8 cellular contexts compared by ENCODE assay signal in genomic region chr6:63571883-63572732, GRCh38. TPM values are rescaled to one million over a fixed set of nuclear protein-coding genes. Genes with fewer than 3 reads are reported as not detected.
A peak's percentile ranks its signal among the peaks of the same experiment; 100 is the strongest.
DNase-seq lines count a peak whose midpoint lies in the region; ATAC-seq and TF ChIP-seq lines count a peak whose summit lies in the region.

LOC128125822 (plus strand) TSS chr6:63572480.
PTP4A1 (plus strand) TSS chr6:63572480; CDS start chr6:63576881, 4,401 bp downstream.

- TF ChIP-seq CTCF in SK-N-SH (IDR thresholded peaks at IDR 0.05): no peak

- 5% methylated on average over 39 of the region's 77 CpGs for WGBS in SK-N-SH (ENCODE audit: low lambda C conversion rate)

- CTCF ChIA-PET in SK-N-SH (lab: Yijun Ruan, JAX): no interaction called here

- H3K27ac Mint-ChIP-seq in activated naive CD4-positive, alpha-beta T cell treated with anti-CD3 and anti-CD28 coated beads, Interleukin-2, amount 50 U/mL, for 24 hours: peak within 1 kb of the TSS; percentile 96

- peak; percentile 90 for ATAC-seq in HG02571 (IDR thresholded peaks at IDR 0.05; ENCODE audit: unreplicated experiment)

- DNase-seq in GM04504 (ENCODE audit: low read depth) (peak; percentile 91), NCI-H1048 (lab: John Stamatoyannopoulos, UW) (peak; percentile 91), SK-N-SH (peak; percentile 94), glomerular endothelial cell (ENCODE audit: extremely low read depth, low read depth, low spot score) (peak; percentile 56), occipital lobe (lab: John Stamatoyannopoulos, UW) (peak; percentile 98)

- no peaks in the 10 kb centered on the region for H3K27me3 ChIP-seq in SK-N-SH (ENCODE audit: insufficient read depth)

- H3K4me3 ChIP-seq in SK-N-SH (ENCODE audit: low read depth in 2 of 2, low read length in 1 of 2): peak within 1 kb of the TSS; percentile 72 to 95

- peak within 1 kb of the TSS; percentile 97 for H3K4me3 Mint-ChIP-seq in activated naive CD4-positive, alpha-beta T cell treated with anti-CD3 and anti-CD28 coated beads, Interleukin-2, amount 50 U/mL, for 24 hours

- H3K4me2 ChIP-seq in SK-N-SH: peak within 1 kb of the TSS; percentile 80

- no peaks in the 10 kb centered on the region for H3K9me3 Mint-ChIP-seq in activated naive CD4-positive, alpha-beta T cell treated with anti-CD3 and anti-CD28 coated beads, Interleukin-2, amount 50 U/mL, for 24 hours

- H3K9me2 ChIP-seq in SK-N-SH: no peaks in the 10 kb centered on the region

- H3K9me3 ChIP-seq in SK-N-SH: no peaks in the 10 kb centered on the region

- peaks cover 11% of the 10 kb centered on the region for H3K36me3 Mint-ChIP-seq in activated naive CD4-positive, alpha-beta T cell treated with anti-CD3 and anti-CD28 coated beads, Interleukin-2, amount 50 U/mL, for 24 hours

- peak in 1 of 2 experiments; percentile 31; a peak in 2 of 4 replicates for TF ChIP-seq EP300 in SK-N-SH (IDR thresholded peaks at IDR 0.05; ENCODE audit: borderline replicate concordance in 1 of 2, low read depth in 1 of 2, low read length in 1 of 2)

- peaks cover 5% of the 10 kb centered on the region for H3F3A ChIP-seq in SK-N-SH (replicated peaks; ENCODE audit: insufficient read depth)

- H3K36me3 ChIP-seq in SK-N-SH (replicated peaks in 1 of 2; ENCODE audit: control insufficient read depth in 1 of 2, insufficient read depth in 2 of 2, low read length in 1 of 2): peaks cover 9 to 12% of the 10 kb centered on the region in 2 experiments

- H3K27ac ChIP-seq in SK-N-SH (ENCODE audit: low read depth in 2 of 2, low read length in 1 of 2) (peak within 1 kb of the TSS; percentile 89 to 98), temporal lobe (ENCODE audit: low read depth, low read length) (peak within 1 kb of the TSS; percentile 85)

- peak within 1 kb of the TSS; percentile 97 for H3K9ac ChIP-seq in SK-N-SH

- peak within 1 kb of the TSS; percentile 90 for H2AFZ ChIP-seq in SK-N-SH (ENCODE audit: low read depth)

- H3K4me1 ChIP-seq in SK-N-SH (ENCODE audit: control insufficient read depth in 1 of 2, insufficient read depth in 2 of 2, low read depth in 1 of 2, low read length in 1 of 2): peaks cover 0 to 5% of the 10 kb centered on the region in 2 experiments; a peak in 3 of 4 replicates

- no peaks in the 10 kb centered on the region for H3K27me3 Mint-ChIP-seq in activated naive CD4-positive, alpha-beta T cell treated with anti-CD3 and anti-CD28 coated beads, Interleukin-2, amount 50 U/mL, for 24 hours

- POLR2A ChIA-PET in SK-N-SH (lab: Yijun Ruan, JAX): no interaction called here

- no peak; the same call in 1 of the 2 replicates for TF ChIP-seq RAD21 in SK-N-SH (IDR thresholded peaks at IDR 0.05; ENCODE audit: low read length)

- peaks cover 36% of the 10 kb centered on the region for H3K4me1 Mint-ChIP-seq in activated naive CD4-positive, alpha-beta T cell treated with anti-CD3 and anti-CD28 coated beads, Interleukin-2, amount 50 U/mL, for 24 hours

- peaks cover 26% of the 10 kb centered on the region for H4K20me1 ChIP-seq in SK-N-SH (ENCODE audit: insufficient read depth)

- peaks cover 48% of the 10 kb centered on the region for H3K79me2 ChIP-seq in SK-N-SH (ENCODE audit: insufficient read depth)

TF ChIP-seq in SK-N-SH, 30 proteins besides CTCF, POLR2A, EP300 and RAD21:
- TF ChIP-seq RXRA (IDR thresholded peaks at IDR 0.05; ENCODE audit: borderline replicate concordance, low read depth) (no peak), POLR2AphosphoS5 (IDR thresholded peaks at IDR 0.05; ENCODE audit: low read depth, low read length) (peak; percentile 84), MXI1 (IDR thresholded peaks at IDR 0.05; ENCODE audit: low read depth, low read length) (peak; percentile 73; the same call in 1 of the 2 replicates), YY1 (IDR thresholded peaks at IDR 0.05; ENCODE audit: low read depth) (no peak), RFX5 (IDR thresholded peaks at IDR 0.05; ENCODE audit: low read length) (peak; percentile 89), TAF1 (IDR thresholded peaks at IDR 0.05; ENCODE audit: borderline replicate concordance, low read depth, low read length) (peak; percentile 89), SMC3 (IDR thresholded peaks at IDR 0.05; ENCODE audit: low read depth, low read length) (0 out of 2 replicates have a peak, but pooled peaks have one; percentile 2), NFIC (IDR thresholded peaks at IDR 0.05; ENCODE audit: borderline replicate concordance) (0 out of 2 replicates have a peak, but pooled peaks have one; percentile 4)
- TF ChIP-seq, protein P1, sequence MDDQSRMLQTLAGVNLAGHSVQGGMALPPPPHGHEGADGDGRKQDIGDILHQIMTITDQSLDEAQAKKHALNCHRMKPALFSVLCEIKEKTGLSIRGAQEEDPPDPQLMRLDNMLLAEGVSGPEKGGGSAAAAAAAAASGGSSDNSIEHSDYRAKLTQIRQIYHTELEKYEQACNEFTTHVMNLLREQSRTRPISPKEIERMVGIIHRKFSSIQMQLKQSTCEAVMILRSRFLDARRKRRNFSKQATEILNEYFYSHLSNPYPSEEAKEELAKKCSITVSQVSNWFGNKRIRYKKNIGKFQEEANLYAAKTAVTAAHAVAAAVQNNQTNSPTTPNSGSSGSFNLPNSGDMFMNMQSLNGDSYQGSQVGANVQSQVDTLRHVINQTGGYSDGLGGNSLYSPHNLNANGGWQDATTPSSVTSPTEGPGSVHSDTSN (IDR thresholded peaks at IDR 0.05): peak; percentile 62
- TF ChIP-seq, protein P2, sequence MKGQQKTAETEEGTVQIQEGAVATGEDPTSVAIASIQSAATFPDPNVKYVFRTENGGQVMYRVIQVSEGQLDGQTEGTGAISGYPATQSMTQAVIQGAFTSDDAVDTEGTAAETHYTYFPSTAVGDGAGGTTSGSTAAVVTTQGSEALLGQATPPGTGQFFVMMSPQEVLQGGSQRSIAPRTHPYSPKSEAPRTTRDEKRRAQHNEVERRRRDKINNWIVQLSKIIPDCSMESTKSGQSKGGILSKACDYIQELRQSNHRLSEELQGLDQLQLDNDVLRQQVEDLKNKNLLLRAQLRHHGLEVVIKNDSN (IDR thresholded peaks at IDR 0.05; ENCODE audit: borderline replicate concordance, low read depth): 0 out of 2 replicates have a peak, but pooled peaks have one; percentile 8
- TF ChIP-seq, protein P3, sequence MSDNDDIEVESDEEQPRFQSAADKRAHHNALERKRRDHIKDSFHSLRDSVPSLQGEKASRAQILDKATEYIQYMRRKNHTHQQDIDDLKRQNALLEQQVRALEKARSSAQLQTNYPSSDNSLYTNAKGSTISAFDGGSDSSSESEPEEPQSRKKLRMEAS (IDR thresholded peaks at IDR 0.05; ENCODE audit: low read depth): peak; percentile 71

RNA-seq across cellular contexts. Expression of gene PTP4A1, which starts in this region (rescaled TPM):
- polyA plus RNA-seq in SK-N-SH (2012; rRNA removed): 10.7 and 12.5 TPM in 2 replicates
- 46.2 and 57.3 TPM in 2 replicates for polyA plus RNA-seq in SK-N-SH (2012; cell fraction: cytosol; rRNA removed)
- 1.4 and 13.6 TPM in 2 replicates for polyA plus RNA-seq in SK-N-SH (2012; cell fraction: nucleus; rRNA removed)
- 49.4 and 56.4 TPM in 2 replicates for total RNA-seq in glomerular endothelial cell
- total RNA-seq in occipital lobe: 83.0 TPM
- 117 TPM for total RNA-seq in temporal lobe

Comparison
In these comparisons a context has a peak if more than half of its experiments do, and no peak if none do; other contexts are left out.
1. Peak in every context shown above with its lines: DNase-seq, ATAC-seq, H3K4me3 ChIP-seq and H3K27ac ChIP-seq.